Comparison of ENCODE assay signal across 1 cellular context in genomic region chr19:14101003-14101545, GRCh38.
A peak's percentile ranks its signal among the peaks of the same experiment; 100 is the strongest.
TF ChIP-seq lines count a peak whose summit lies in the region.

No MANE protein-coding gene starts in this region.

TF ChIP-seq in K562, 482 proteins besides CTCF, POLR2A, EP300 and RAD21:
- TF ChIP-seq GABPB1 (CRISPR knock-in tag; IDR thresholded peaks at IDR 0.05) (no peak), KDM1A (IDR thresholded peaks at IDR 0.05) (0 out of 4 replicates have a peak, but pooled peaks of 1 of the 2 experiments have one; percentile 28), TARDBP (IDR thresholded peaks at IDR 0.05) (no peak), RBM25 (IDR thresholded peaks at IDR 0.05; ENCODE audit: low read depth, low read length, severe bottlenecking) (peak; percentile 54), ZNF121 (CRISPR knock-in tag; conservative IDR thresholded peaks at IDR 0.05) (peak; percentile 86), CHD4 (IDR thresholded peaks at IDR 0.05; ENCODE audit: insufficient read depth, insufficient replicate concordance, low read depth, low read length, poor library complexity, severe bottlenecking) (no peak), BCOR (IDR thresholded peaks at IDR 0.05) (peak; percentile 65; the same call in 1 of the 2 replicates)
